ENCODE assay signal across 19 cellular contexts in genomic region chr2:62540786-62541168, GRCh38. TPM values are rescaled to one million over a fixed set of nuclear protein-coding genes. Genes with fewer than 3 reads are reported as not detected.
DNase-seq lines count a peak whose midpoint lies in the region; ATAC-seq and TF ChIP-seq lines count a peak whose summit lies in the region.
"Had no signal": no experiment of that assay in that cellular context is flagged by ENCODE, and none has a peak within 500 bp of the region (broad histone marks: within the 10 kb centered on the region; RNA-seq: fewer than 3 reads in every experiment).

No MANE protein-coding gene starts in this region.

- H3K36me3 Mint-ChIP-seq in Calu3 (ENCODE audit: insufficient read depth, unreplicated experiment) (no peaks in the 10 kb centered on the region), endodermal cell (ENCODE audit: low read depth) (no peaks in the 10 kb centered on the region), progenitor cell of endocrine pancreas (ENCODE audit: insufficient read depth) (no peaks in the 10 kb centered on the region)
- H3K36me3 Mint-ChIP-seq: CD14-positive monocyte; CD4-positive, alpha-beta memory T cell had no signal

- BruUV-seq in Calu3 (replicated peaks; lab: Mats Ljungman, UMichigan), result no TSS peak

- H3K27ac ChIP-seq in endodermal cell (ENCODE audit: low read depth, low read length), result no peak overlapping the region
- H3K27ac ChIP-seq in right lobe of liver, result peak overlapping the region in 2 of 3 donors; percentile 12 to 60
- H3K27ac ChIP-seq: BLaER1 had no signal

- TF ChIP-seq POLR2A in right lobe of liver (IDR thresholded peaks at IDR 0.05), result no peak

- H3K27me3 ChIP-seq in endodermal cell (ENCODE audit: control insufficient read depth, insufficient read depth, low read length, poor library complexity, severe bottlenecking), result no peaks in the 10 kb centered on the region
- H3K27me3 ChIP-seq in right lobe of liver, result no peaks in the 10 kb centered on the region
- H3K27me3 ChIP-seq: BLaER1 had no signal

- DNase-seq in Calu3, result no peak
- no peak for DNase-seq in endodermal cell
- no peak for DNase-seq in right lobe of liver
- no peak for DNase-seq in progenitor cell of endocrine pancreas (ENCODE audit: low spot score, unreplicated experiment)
- no peak for DNase-seq in retina
- DNase-seq: CD4-positive, alpha-beta memory T cell; DMS 273 treated with DMSO at 0.1 percent for 48 hours; DND-41; EL; GOT3; H7; HFFc6; KG1 had no signal

- H3K27me3 Mint-ChIP-seq in Calu3 (ENCODE audit: unreplicated experiment) (no peaks in the 10 kb centered on the region), endodermal cell (ENCODE audit: insufficient read depth) (no peaks in the 10 kb centered on the region), progenitor cell of endocrine pancreas (no peaks in the 10 kb centered on the region)

- H3K27ac Mint-ChIP-seq in Calu3 (ENCODE audit: unreplicated experiment) (peak overlapping the region; percentile 19), endodermal cell (peak overlapping the region; percentile 74), progenitor cell of endocrine pancreas (peak overlapping the region; percentile 92)
- H3K27ac Mint-ChIP-seq: CD14-positive monocyte; CD4-positive, alpha-beta memory T cell; HFFc6 had no signal

- intact Hi-C loops in Calu3 (cut with micrococcal nuclease; ENCODE audit: unreplicated experiment) (no loop called here), right lobe of liver (cut with DNase I) (no loop called here)

- ATAC-seq in right lobe of liver, result peak in 2 of 4 donors; percentile 18 to 19
- no peak for ATAC-seq in HG03439 (IDR thresholded peaks at IDR 0.05; ENCODE audit: unreplicated experiment)
- ATAC-seq in GM21723 (IDR thresholded peaks at IDR 0.05; ENCODE audit: unreplicated experiment), result no peak
- ATAC-seq: GM12878, HCT116 had no signal

- H3K4me1 ChIP-seq in endodermal cell (ENCODE audit: control insufficient read depth, insufficient read depth, low read length) (peaks cover 11% of the 10 kb centered on the region), right lobe of liver (peaks cover 0 to 26% (median 8%) of the 10 kb centered on the region in 4 donors)
- H3K4me1 ChIP-seq: BLaER1 had no signal

- H3K9me3 ChIP-seq in endodermal cell (ENCODE audit: control insufficient read depth, low read length) (peaks cover 4% of the 10 kb centered on the region), right lobe of liver (no peaks in the 10 kb centered on the region)

- CTCF ChIA-PET in Calu3 (lab: Charles Lee), result interaction anchor here (0.6 to 1.9 kb wide), 3 partner anchors 14 to 35 kb away, joined by 3 to 9 read pairs (median 3); partner anchors contain the start of gene TMEM17

- H3K9me3 Mint-ChIP-seq in Calu3 (ENCODE audit: low read depth, unreplicated experiment), result peaks cover 3% of the 10 kb centered on the region
- peaks cover 6% of the 10 kb centered on the region for H3K9me3 Mint-ChIP-seq in endodermal cell
- H3K9me3 Mint-ChIP-seq in progenitor cell of endocrine pancreas (ENCODE audit: low read depth), result no peaks in the 10 kb centered on the region

- H3K4me3 Mint-ChIP-seq in Calu3 (ENCODE audit: low read depth, unreplicated experiment) (no peak overlapping the region), endodermal cell (no peak overlapping the region), progenitor cell of endocrine pancreas (ENCODE audit: low read depth) (no peak overlapping the region)
- H3K4me3 Mint-ChIP-seq: CD14-positive monocyte; CD4-positive, alpha-beta memory T cell; HFFc6 had no signal

- H3K36me3 ChIP-seq in endodermal cell (ENCODE audit: control insufficient read depth, insufficient read depth, low read length) (no peaks in the 10 kb centered on the region), right lobe of liver (no peaks in the 10 kb centered on the region)
- H3K36me3 ChIP-seq: BLaER1 had no signal

- WGBS in endodermal cell (ENCODE audit: insufficient coverage in 1 of 2, insufficient read length in 1 of 2), 2 experiments, result 80 to 100% methylated on average over 1 to 4 of the region's 4 CpGs
- 65% methylated on average over 4 of the region's 4 CpGs for WGBS in right lobe of liver (ENCODE audit: insufficient coverage, low coverage, low lambda C conversion rate, missing lambda C conversion rate)

- H3K4me3 ChIP-seq in endodermal cell (ENCODE audit: low read length), result peak overlapping the region; percentile 59
- no peak overlapping the region for H3K4me3 ChIP-seq in right lobe of liver
- H3K4me3 ChIP-seq: BLaER1, GM12878 had no signal

- no peak for TF ChIP-seq CTCF in Calu3 (IDR thresholded peaks at IDR 0.05; ENCODE audit: unreplicated experiment)
- no peak for TF ChIP-seq CTCF in endodermal cell (conservative IDR thresholded peaks at IDR 0.05)
- TF ChIP-seq CTCF in right lobe of liver (IDR thresholded peaks at IDR 0.05), result no peak
- TF ChIP-seq CTCF in progenitor cell of endocrine pancreas (IDR thresholded peaks at IDR 0.05; ENCODE audit: unreplicated experiment), result no peak

- H3K9ac ChIP-seq in endodermal cell (ENCODE audit: extremely low read depth, low read length, poor library complexity, severe bottlenecking), result no peak overlapping the region
- H3K9ac ChIP-seq: BLaER1 had no signal

- H3K4me1 Mint-ChIP-seq in Calu3 (ENCODE audit: low read depth, unreplicated experiment) (peaks cover 56% of the 10 kb centered on the region), endodermal cell (peaks cover 39% of the 10 kb centered on the region), progenitor cell of endocrine pancreas (ENCODE audit: low read depth) (peaks cover 40% of the 10 kb centered on the region)
- H3K4me1 Mint-ChIP-seq: CD14-positive monocyte had no signal

RNA-seq across cellular contexts. Expression of gene TMEM17, which starts 34.8 kb away (rescaled TPM):
- total RNA-seq in Calu3 (2022) (3.3 and 3.6 TPM in 2 replicates), endodermal cell (1 to 10 TPM; 1.8 to 2.0 TPM), right lobe of liver (1 to 10 TPM in 1 of 6 experiments, under 1 TPM in 5; 0.40 to 1.2 (median 0.87) TPM), progenitor cell of endocrine pancreas (4.8 and 5.9 TPM in 2 replicates)
- polyA plus RNA-seq in endodermal cell (2013, experiment 1 of 2), result 3.0 TPM
- polyA plus RNA-seq in endodermal cell (2013, experiment 2 of 2), result 3.1 TPM
- total RNA-seq: CD4-positive, alpha-beta memory T cell had no signal
- polyA plus RNA-seq: CD4-positive, alpha-beta memory T cell had no signal

Comparison
In these comparisons a context has a peak if more than half of its experiments do, and no peak if none do; other contexts are left out.
1. H3K27ac Mint-ChIP-seq: peak in every context shown above with its lines; median percentile 92 in progenitor cell of endocrine pancreas; 74 in endodermal cell; 19 in Calu3.